14 cellular contexts compared by ENCODE assay signal in the genomic region with DNA sequence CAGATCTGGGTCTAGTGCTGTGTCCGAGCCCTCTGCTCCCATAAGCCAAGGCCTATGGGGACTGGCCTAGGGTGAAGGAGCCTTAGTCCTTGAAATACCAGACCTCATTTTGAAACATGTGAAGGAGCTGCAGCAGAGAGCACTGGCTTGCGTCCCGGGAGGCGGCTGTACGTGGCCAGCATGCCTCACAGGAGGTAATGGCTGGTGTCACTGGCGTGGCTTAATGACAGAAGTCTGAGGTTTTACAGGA.
"Had no signal": no experiment of that assay in that cellular context is flagged by ENCODE, and none has a peak within 500 bp of the region (broad histone marks: within the 10 kb centered on the region; RNA-seq: fewer than 3 reads in every experiment).

No MANE protein-coding gene starts in this region.

- H3K27ac ChIP-seq: body of pancreas, esophagus muscularis mucosa, neural progenitor cell, pancreas had no signal

- DNase-seq: activated CD4-positive, alpha-beta T cell treated with anti-CD3 and anti-CD28 coated beads, Interleukin-2, amount 50 U/mL, for 4 hours; activated T-cell treated with anti-CD3 and anti-CD28 coated beads, Interleukin-2, amount 50 U/mL, for 1 hour; cerebellar nuclear complex; glutamatergic neuron; immature natural killer cell; SHP77; stimulated activated CD4-positive, alpha-beta T cell treated with anti-CD3 and anti-CD28 coated beads, Interleukin-1b, Interleukin-23, amount 100 ng/mL, for 48 hours; T-helper 17 cell; trophoblast cell had no signal

- H3K4me1 ChIP-seq: body of pancreas, esophagus muscularis mucosa, neural progenitor cell, pancreas had no signal

- H3K9me3 ChIP-seq: body of pancreas, esophagus muscularis mucosa, pancreas had no signal

- H3K4me3 ChIP-seq: body of pancreas, esophagus muscularis mucosa, neural progenitor cell, pancreas, smooth muscle cell had no signal

- H3K27me3 ChIP-seq: body of pancreas, neural progenitor cell, pancreas had no signal

- H3K36me3 ChIP-seq: esophagus muscularis mucosa, neural progenitor cell, pancreas had no signal
